ENCODE assay signal across 13 cellular contexts in the genomic region with DNA sequence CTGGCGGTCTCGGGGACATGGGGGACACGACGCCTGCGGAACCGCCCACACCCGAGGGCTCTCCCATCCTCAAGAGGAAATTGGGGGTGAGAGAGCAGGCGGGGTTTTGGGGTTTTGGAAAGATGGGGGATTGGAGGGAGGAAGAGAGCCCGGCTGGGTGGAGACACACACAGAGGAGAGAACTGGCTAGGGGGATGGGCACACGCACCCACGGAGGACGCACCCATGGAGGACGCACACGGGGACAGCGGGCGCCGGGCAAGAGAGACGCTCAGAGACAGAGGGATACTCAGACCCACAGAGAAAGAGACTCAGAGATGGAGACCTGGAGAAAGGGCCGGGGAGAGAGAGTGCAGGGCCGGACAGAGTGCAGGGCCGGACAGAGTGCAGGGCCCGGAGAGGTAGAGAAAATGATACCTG. TPM values are rescaled to one million over a fixed set of nuclear protein-coding genes. Genes with fewer than 3 reads are reported as not detected.
DNase-seq lines count a peak whose midpoint lies in the region; ATAC-seq and TF ChIP-seq lines count a peak whose summit lies in the region.
"Had no signal": no experiment of that assay in that cellular context is flagged by ENCODE, and none has a peak within 500 bp of the region (broad histone marks: within the 10 kb centered on the region; RNA-seq: fewer than 3 reads in every experiment).

No MANE protein-coding gene starts in this region.

- TF ChIP-seq EP300 in tibial nerve (IDR thresholded peaks at IDR 0.05): no peak

- TF ChIP-seq CTCF in OCI-LY1 (IDR thresholded peaks at IDR 0.05; ENCODE audit: low read length): no peak
- TF ChIP-seq CTCF in endodermal cell (conservative IDR thresholded peaks at IDR 0.05): no peak
- no peak for TF ChIP-seq CTCF in tibial nerve (IDR thresholded peaks at IDR 0.05)

- H3F3A ChIP-seq in OCI-LY1 (ENCODE audit: insufficient read depth, low read length): no peaks in the 10 kb centered on the region

- H3K4me1 Mint-ChIP-seq in activated CD8-positive, alpha-beta memory T cell treated with anti-CD3 and anti-CD28 coated beads, Interleukin-2, amount 10 ng/mL, durations not matched to agents 7 days and 5 days: peaks cover 41% of the 10 kb centered on the region
- no peaks in the 10 kb centered on the region for H3K4me1 Mint-ChIP-seq in endodermal cell
- H3K4me1 Mint-ChIP-seq in stimulated activated naive CD8-positive, alpha-beta T cell treated with anti-CD3 and anti-CD28 coated beads, Interleukin-15, amount 100 ng/mL, for 72 hours: peaks cover 14% of the 10 kb centered on the region
- H3K4me1 Mint-ChIP-seq: H9 had no signal

- no peaks in the 10 kb centered on the region for H4K20me1 ChIP-seq in OCI-LY1 (ENCODE audit: insufficient read depth, low read length)

- H3K9me3 ChIP-seq in OCI-LY1 (ENCODE audit: low read length) (no peaks in the 10 kb centered on the region), endodermal cell (ENCODE audit: control insufficient read depth, low read length) (no peaks in the 10 kb centered on the region), tibial nerve (no peaks in the 10 kb centered on the region), SJCRH30 (replicated peaks) (no peaks in the 10 kb centered on the region)
- H3K9me3 ChIP-seq: ovary had no signal

- H3K27ac Mint-ChIP-seq in activated CD8-positive, alpha-beta memory T cell treated with anti-CD3 and anti-CD28 coated beads, Interleukin-2, amount 10 ng/mL, durations not matched to agents 7 days and 5 days: no peak overlapping the region
- H3K27ac Mint-ChIP-seq in endodermal cell: no peak overlapping the region
- no peak overlapping the region for H3K27ac Mint-ChIP-seq in stimulated activated naive CD8-positive, alpha-beta T cell treated with anti-CD3 and anti-CD28 coated beads, Interleukin-15, amount 100 ng/mL, for 72 hours
- H3K27ac Mint-ChIP-seq: H9 had no signal

- H3K27me3 ChIP-seq in OCI-LY1 (ENCODE audit: insufficient read depth, low read length) (peaks cover 8% of the 10 kb centered on the region; the same call in 1 of the 2 replicates), endodermal cell (ENCODE audit: control insufficient read depth, insufficient read depth, low read length, poor library complexity, severe bottlenecking) (peaks cover 17% of the 10 kb centered on the region), tibial nerve (peaks cover 0 to 10% of the 10 kb centered on the region in 2 donors), SJCRH30 (no peaks in the 10 kb centered on the region)
- H3K27me3 ChIP-seq: ovary had no signal

- H3K36me3 ChIP-seq in OCI-LY1 (ENCODE audit: insufficient read depth, low read length) (no peaks in the 10 kb centered on the region), endodermal cell (ENCODE audit: control insufficient read depth, insufficient read depth, low read length) (no peaks in the 10 kb centered on the region), tibial nerve (peaks cover 0 to 39% (median 0%) of the 10 kb centered on the region in 3 donors), SJCRH30 (peaks cover 36% of the 10 kb centered on the region)
- H3K36me3 ChIP-seq: brain microvascular endothelial cell, ovary had no signal

- no peaks in the 10 kb centered on the region for H3K79me2 ChIP-seq in OCI-LY1 (ENCODE audit: insufficient read depth, low read length)

- CTCF ChIA-PET in activated CD8-positive, alpha-beta memory T cell treated with anti-CD3 and anti-CD28 coated beads, Interleukin-2, amount 10 ng/mL, durations not matched to agents 7 days and 5 days (lab: Charles Lee): interaction anchor here (1.9 kb wide), 1 partner anchor 13 kb away, joined by 4 read pairs; no protein-coding TSS in a partner anchor

- peaks cover 39% of the 10 kb centered on the region for H3K27me3 Mint-ChIP-seq in activated CD8-positive, alpha-beta memory T cell treated with anti-CD3 and anti-CD28 coated beads, Interleukin-2, amount 10 ng/mL, durations not matched to agents 7 days and 5 days
- H3K27me3 Mint-ChIP-seq in endodermal cell (ENCODE audit: insufficient read depth): peaks cover 31% of the 10 kb centered on the region
- H3K27me3 Mint-ChIP-seq in stimulated activated naive CD8-positive, alpha-beta T cell treated with anti-CD3 and anti-CD28 coated beads, Interleukin-15, amount 100 ng/mL, for 72 hours: peaks cover 74% of the 10 kb centered on the region

- TF ChIP-seq POLR2A in tibial nerve (IDR thresholded peaks at IDR 0.05): no peak

- no peak for DNase-seq in activated CD8-positive, alpha-beta memory T cell treated with anti-CD3 and anti-CD28 coated beads, Interleukin-2, amount 10 ng/mL, durations not matched to agents 7 days and 5 days
- no peak for DNase-seq in activated CD8-positive, alpha-beta memory T cell treated with anti-CD3 and anti-CD28 coated beads, Interleukin-2, amount 50 U/mL, for 48 hours
- DNase-seq in endodermal cell (no peak), tibial nerve (ENCODE audit: low spot score in 2 of 2) (no peak), SIG-M5 (lab: John Stamatoyannopoulos, UW) (no peak), SJCRH30 (no peak)
- DNase-seq in stimulated activated naive CD8-positive, alpha-beta T cell treated with anti-CD3 and anti-CD28 coated beads, Interleukin-15, amount 100 ng/mL, for 72 hours: no peak
- DNase-seq: brain microvascular endothelial cell; NCI-H446; ovary; stimulated activated CD4-positive, alpha-beta T cell treated with anti-CD3 and anti-CD28 coated beads, Interleukin-4, amount 100 ng/mL, for 24 hours had no signal

- peak overlapping the region; percentile 32; the same call in 1 of the 2 replicates for H3K4me2 ChIP-seq in OCI-LY1 (ENCODE audit: low read length)

- no peak for ATAC-seq in activated CD8-positive, alpha-beta memory T cell treated with anti-CD3 and anti-CD28 coated beads, Interleukin-2, amount 10 ng/mL, durations not matched to agents 7 days and 5 days
- no peak for ATAC-seq in stimulated activated naive CD8-positive, alpha-beta T cell treated with anti-CD3 and anti-CD28 coated beads, Interleukin-15, amount 100 ng/mL, for 72 hours

- H3K36me3 Mint-ChIP-seq in activated CD8-positive, alpha-beta memory T cell treated with anti-CD3 and anti-CD28 coated beads, Interleukin-2, amount 10 ng/mL, durations not matched to agents 7 days and 5 days: peaks cover 3% of the 10 kb centered on the region
- no peaks in the 10 kb centered on the region for H3K36me3 Mint-ChIP-seq in endodermal cell (ENCODE audit: low read depth)

- H3K4me3 ChIP-seq in OCI-LY1 (ENCODE audit: low read depth, low read length, poor library complexity, severe bottlenecking) (no peak overlapping the region), endodermal cell (ENCODE audit: low read length) (no peak overlapping the region), tibial nerve (peak overlapping the region in 2 of 4 donors; percentile 36 to 40), SJCRH30 (no peak overlapping the region)
- H3K4me3 ChIP-seq: ovary had no signal

- no peak overlapping the region for H3K27ac ChIP-seq in OCI-LY1 (ENCODE audit: low read depth, low read length, poor library complexity, severe bottlenecking)
- no peak overlapping the region for H3K27ac ChIP-seq in endodermal cell (ENCODE audit: low read depth, low read length)
- H3K27ac ChIP-seq in tibial nerve: no peak overlapping the region
- no peak overlapping the region for H3K27ac ChIP-seq in SJCRH30
- H3K27ac ChIP-seq: brain microvascular endothelial cell, ovary had no signal

- peak overlapping the region; percentile 62 for H3K4me3 Mint-ChIP-seq in activated CD8-positive, alpha-beta memory T cell treated with anti-CD3 and anti-CD28 coated beads, Interleukin-2, amount 10 ng/mL, durations not matched to agents 7 days and 5 days
- peak overlapping the region; percentile 21 for H3K4me3 Mint-ChIP-seq in endodermal cell
- H3K4me3 Mint-ChIP-seq in stimulated activated naive CD8-positive, alpha-beta T cell treated with anti-CD3 and anti-CD28 coated beads, Interleukin-15, amount 100 ng/mL, for 72 hours: peak overlapping the region; percentile 70 to 77

- H3K9me3 Mint-ChIP-seq in activated CD8-positive, alpha-beta memory T cell treated with anti-CD3 and anti-CD28 coated beads, Interleukin-2, amount 10 ng/mL, durations not matched to agents 7 days and 5 days (ENCODE audit: low read depth): no peaks in the 10 kb centered on the region
- H3K9me3 Mint-ChIP-seq in endodermal cell: no peaks in the 10 kb centered on the region
- no peaks in the 10 kb centered on the region for H3K9me3 Mint-ChIP-seq in stimulated activated naive CD8-positive, alpha-beta T cell treated with anti-CD3 and anti-CD28 coated beads, Interleukin-15, amount 100 ng/mL, for 72 hours
- H3K9me3 Mint-ChIP-seq: H9 had no signal

- 84 to 87% methylated on average over 20 to 22 of the region's 22 CpGs for WGBS in endodermal cell (ENCODE audit: insufficient coverage in 1 of 2, insufficient read length in 1 of 2), 2 experiments
- WGBS in tibial nerve, 2 donors: 66 to 71% methylated on average over 22 of the region's 22 CpGs

- H3K4me1 ChIP-seq in OCI-LY1 (ENCODE audit: insufficient read depth, low read length, severe bottlenecking): peaks cover 9% of the 10 kb centered on the region
- H3K4me1 ChIP-seq in endodermal cell (ENCODE audit: control insufficient read depth, insufficient read depth, low read length): no peaks in the 10 kb centered on the region
- no peaks in the 10 kb centered on the region for H3K4me1 ChIP-seq in tibial nerve
- no peaks in the 10 kb centered on the region for H3K4me1 ChIP-seq in SJCRH30

- no peak overlapping the region for H3K9ac ChIP-seq in OCI-LY1 (ENCODE audit: low read length)
- H3K9ac ChIP-seq in endodermal cell (ENCODE audit: extremely low read depth, low read length, poor library complexity, severe bottlenecking): no peak overlapping the region

- H3K9me2 ChIP-seq in OCI-LY1 (ENCODE audit: low read depth, low read length): no peaks in the 10 kb centered on the region

- no peak overlapping the region for H2AFZ ChIP-seq in OCI-LY1 (ENCODE audit: low read length)

RNA-seq across cellular contexts. Expression of a gene that starts 52.1 kb away (rescaled TPM):
- total RNA-seq in activated CD8-positive, alpha-beta memory T cell treated with anti-CD3 and anti-CD28 coated beads, Interleukin-2, amount 10 ng/mL, durations not matched to agents 7 days and 5 days: 100 to 1,000 TPM; 337 to 497 TPM
- total RNA-seq in endodermal cell: 10 to 100 TPM; 12.3 to 17.8 TPM
- 3.8 TPM for polyA plus RNA-seq in endodermal cell (2013, experiment 1 of 2)
- polyA plus RNA-seq in endodermal cell (2013, experiment 2 of 2): 5.5 TPM
- 10 to 100 TPM in 1 of 4 donors, 1 to 10 TPM in 3; 2.5 to 10.0 (median 8.8) TPM for total RNA-seq in tibial nerve
- 1.2 and 1.5 TPM in 2 replicates for total RNA-seq in SJCRH30 (2014; rRNA removed; shearing (Covaris generic))

RNA-seq across cellular contexts. Expression of a gene that starts 53.3 kb away (rescaled TPM):
- total RNA-seq in activated CD8-positive, alpha-beta memory T cell treated with anti-CD3 and anti-CD28 coated beads, Interleukin-2, amount 10 ng/mL, durations not matched to agents 7 days and 5 days: 100 to 1,000 TPM; 281 to 308 TPM
- 100 to 1,000 TPM; 303 to 334 TPM for total RNA-seq in endodermal cell
- polyA plus RNA-seq in endodermal cell (2013, experiment 1 of 2): 248 TPM
- 218 TPM for polyA plus RNA-seq in endodermal cell (2013, experiment 2 of 2)
- 100 to 1,000 TPM; 326 to 534 (median 466) TPM for total RNA-seq in tibial nerve
- 320 and 322 TPM in 2 replicates for total RNA-seq in SJCRH30 (2014; rRNA removed; shearing (Covaris generic))

Comparison
In these comparisons a context has a peak if more than half of its experiments do, and no peak if none do; other contexts are left out.
1. H3K4me3 Mint-ChIP-seq: peak in every context shown above with its lines; median percentile 74 in stimulated activated naive CD8-positive, alpha-beta T cell treated with anti-CD3 and anti-CD28 coated beads, Interleukin-15, amount 100 ng/mL, for 72 hours; 62 in activated CD8-positive, alpha-beta memory T cell treated with anti-CD3 and anti-CD28 coated beads, Interleukin-2, amount 10 ng/mL, durations not matched to agents 7 days and 5 days; 21 in endodermal cell.
2. RNA of a gene that starts 52.1 kb away (total RNA-seq): 337 to 497 TPM in activated CD8-positive, alpha-beta memory T cell treated with anti-CD3 and anti-CD28 coated beads, Interleukin-2, amount 10 ng/mL, durations not matched to agents 7 days and 5 days; 12.3 to 17.8 TPM in endodermal cell, 2.5 to 10.0 TPM in tibial nerve and 1.2 to 1.5 TPM in SJCRH30; every median in the first group is over 10 times any median in the second.